ENCODE assay signal across 27 cellular contexts in the genomic region with DNA sequence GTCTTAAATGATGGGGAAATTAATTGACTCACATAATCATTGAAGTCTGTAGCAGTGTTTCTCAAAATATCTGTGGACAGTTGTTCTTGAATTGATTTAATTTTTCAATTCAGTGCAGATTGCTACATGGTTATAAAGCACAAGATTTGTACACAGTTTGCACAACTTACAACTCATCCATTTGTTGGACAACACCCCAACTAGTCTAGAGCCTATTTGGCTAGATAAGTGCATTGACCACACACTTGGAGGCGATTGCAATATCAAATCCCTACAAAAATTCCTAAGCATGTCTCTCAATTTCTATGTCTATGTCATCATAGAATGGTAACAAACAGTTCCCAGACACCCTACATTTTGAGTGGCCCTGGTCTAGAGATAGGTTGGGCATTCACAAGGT.
"Had no signal": no experiment of that assay in that cellular context is flagged by ENCODE, and none has a peak within 500 bp of the region (broad histone marks: within the 10 kb centered on the region; RNA-seq: fewer than 3 reads in every experiment).

No MANE protein-coding gene starts in this region.

- H3K36me3 Mint-ChIP-seq: activated naive CD4-positive, alpha-beta T cell treated with anti-CD3 and anti-CD28 coated beads, Interleukin-2, amount 50 U/mL, for 72 hours had no signal

- H3K9ac ChIP-seq: KMS-11 had no signal

- H3K27ac ChIP-seq: body of pancreas, KMS-11 had no signal

- H3K9me3 Mint-ChIP-seq: activated B cell treated with CpG ODN at 0.5 μM for 24 hours; activated CD4-positive, alpha-beta T cell treated with anti-CD3 and anti-CD28 coated beads, Interleukin-2, amount 10 ng/mL, durations not matched to agents 24 days and 14 days; activated naive CD4-positive, alpha-beta T cell treated with anti-CD3 and anti-CD28 coated beads, Interleukin-2, amount 50 U/mL, for 72 hours; activated T-cell treated with anti-CD3 and anti-CD28 coated beads, Interleukin-2, amount 50 U/mL, for 4 hours had no signal

- H3K4me3 Mint-ChIP-seq: activated B cell treated with CpG ODN at 0.5 μM for 24 hours; activated CD4-positive, alpha-beta T cell treated with anti-CD3 and anti-CD28 coated beads, Interleukin-2, amount 10 ng/mL, durations not matched to agents 24 days and 14 days; activated naive CD8-positive, alpha-beta T cell treated with anti-CD3 and anti-CD28 coated beads, Interleukin-2, amount 50 U/mL, for 24 hours; activated T-cell treated with anti-CD3 and anti-CD28 coated beads, Interleukin-2, amount 50 U/mL, for 4 hours; T-helper 17 cell had no signal

- H3K4me3 ChIP-seq: body of pancreas had no signal

- H3K27me3 ChIP-seq: body of pancreas had no signal

- H3K4me1 ChIP-seq: body of pancreas had no signal

- H3K9me3 ChIP-seq: body of pancreas had no signal

- H3K4me1 Mint-ChIP-seq: activated B cell treated with CpG ODN at 0.5 μM for 24 hours; activated CD4-positive, alpha-beta T cell treated with anti-CD3 and anti-CD28 coated beads, Interleukin-2, amount 10 ng/mL, durations not matched to agents 24 days and 14 days; activated naive CD8-positive, alpha-beta T cell treated with anti-CD3 and anti-CD28 coated beads, Interleukin-2, amount 50 U/mL, for 24 hours; T-helper 17 cell had no signal

- H3K27ac Mint-ChIP-seq: activated B cell treated with CpG ODN at 0.5 μM for 24 hours; activated CD4-positive, alpha-beta T cell treated with anti-CD3 and anti-CD28 coated beads, Interleukin-2, amount 10 ng/mL, durations not matched to agents 24 days and 14 days; activated naive CD4-positive, alpha-beta T cell treated with anti-CD3 and anti-CD28 coated beads, Interleukin-2, amount 50 U/mL, for 72 hours; activated naive CD8-positive, alpha-beta T cell treated with anti-CD3 and anti-CD28 coated beads, Interleukin-2, amount 50 U/mL, for 24 hours; T-helper 17 cell had no signal

- ATAC-seq: activated naive CD4-positive, alpha-beta T cell treated with anti-CD3 and anti-CD28 coated beads, Interleukin-2, amount 50 U/mL, for 72 hours; activated naive CD8-positive, alpha-beta T cell treated with anti-CD3 and anti-CD28 coated beads, Interleukin-2, amount 50 U/mL, for 24 hours; activated T-cell treated with anti-CD3 and anti-CD28 coated beads, Interleukin-2, amount 50 U/mL, for 4 hours; body of pancreas; T-helper 17 cell had no signal

- DNase-seq: activated B cell treated with CpG ODN at 0.5 μM for 24 hours; activated CD4-positive, alpha-beta T cell treated with anti-CD3 and anti-CD28 coated beads for 1 hour; activated CD4-positive, alpha-beta T cell treated with anti-CD3 and anti-CD28 coated beads, Interleukin-2, amount 10 ng/mL, durations not matched to agents 24 days and 14 days; activated CD4-positive, alpha-beta T cell treated with anti-CD3 and anti-CD28 coated beads, Interleukin-2, amount 50 U/mL, for 48 hours; activated CD8-positive, alpha-beta memory T cell treated with anti-CD3 and anti-CD28 coated beads for 24 hours; activated effector memory CD4-positive, alpha-beta T cell treated with anti-CD3 and anti-CD28 coated beads, Interleukin-2, amount 50 U/mL, for 16 hours; activated naive CD4-positive, alpha-beta T cell treated with Interleukin-2 at 50 U/mL for 16 hours; activated naive CD8-positive, alpha-beta T cell treated with anti-CD3 and anti-CD28 coated beads, Interleukin-2, amount 50 U/mL, for 24 hours; activated T-cell treated with anti-CD3 and anti-CD28 coated beads, Interleukin-2, amount 50 U/mL, for 4 hours; anterior cingulate cortex; body of pancreas; central memory CD4-positive, alpha-beta T cell; MV-4-11; NCI-H1092 treated with DMSO at 0.1 percent for 48 hours; NCI-H1417 treated with DMSO at 0.1 percent for 48 hours; NCI-H1694; NCI-H2029; NCI-H2107; NCI-H2171 treated with DMSO at 0.1 percent for 48 hours; NCI-H226; NCI-H526; NCI-H774; SIG-M5; T-helper 17 cell; T-helper 9 cell had no signal

- H3K27me3 Mint-ChIP-seq: activated CD4-positive, alpha-beta T cell treated with anti-CD3 and anti-CD28 coated beads, Interleukin-2, amount 10 ng/mL, durations not matched to agents 24 days and 14 days had no signal
